In the genomic region with DNA sequence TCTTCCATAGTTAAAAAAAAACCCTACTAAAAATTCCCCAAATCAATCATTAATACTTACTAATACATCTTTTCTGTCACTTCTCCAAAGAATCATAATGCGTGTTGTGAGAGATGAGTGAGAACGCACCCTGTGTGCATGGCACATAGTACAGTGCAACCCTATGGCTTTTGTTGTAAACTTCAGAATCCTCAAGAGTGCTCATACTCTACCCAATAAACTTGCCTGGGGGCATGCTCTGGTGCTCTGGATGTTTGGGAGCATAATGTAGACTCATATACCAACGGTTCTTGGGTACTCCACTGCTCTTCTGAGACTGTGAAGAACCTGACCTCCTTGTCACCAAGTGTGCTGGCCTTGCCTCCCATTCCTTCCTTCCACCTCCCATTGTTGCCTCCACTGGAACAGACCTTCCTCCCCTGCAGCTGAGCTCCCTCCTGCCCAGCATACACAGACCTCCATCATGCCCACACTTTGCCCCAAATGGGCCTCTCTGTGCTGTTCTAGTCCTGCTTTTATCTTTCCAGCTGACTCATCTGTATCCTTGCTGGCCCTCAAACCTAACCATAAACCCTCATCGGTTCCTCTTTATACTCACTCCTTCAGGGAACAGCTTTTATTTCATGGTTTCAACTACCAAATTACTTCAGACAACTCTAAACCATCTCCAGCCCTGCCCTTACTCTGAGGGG, we compare ENCODE assay signal across 15 cellular contexts. TPM values are rescaled to one million over a fixed set of nuclear protein-coding genes. Genes with fewer than 3 reads are reported as not detected.
DNase-seq lines count a peak whose midpoint lies in the region; ATAC-seq and TF ChIP-seq lines count a peak whose summit lies in the region.
"Had no signal": no experiment of that assay in that cellular context is flagged by ENCODE, and none has a peak within 500 bp of the region (broad histone marks: within the 10 kb centered on the region; RNA-seq: fewer than 3 reads in every experiment).

No MANE protein-coding gene starts in this region.

- intact Hi-C loops in thyroid gland (cut with DNase I) = no loop called here

- 94 to 95% methylated on average over 4 of the region's 4 CpGs for WGBS in GM23248 (ENCODE audit: low coverage in 1 of 2, low lambda C conversion rate in 2 of 2, missing lambda C conversion rate in 2 of 2), 2 experiments
- WGBS in gastroesophageal sphincter (ENCODE audit: low coverage in 1 of 2), 2 donors = 93 to 98% methylated on average over 4 of the region's 4 CpGs
- 86 to 91% methylated on average over 4 of the region's 4 CpGs for WGBS in thyroid gland, 2 donors

- peak overlapping the region in 3 of 4 donors; percentile 26 to 62 (median 45) for H3K4me3 Mint-ChIP-seq in CD4-positive, CD25-positive, alpha-beta regulatory T cell
- H3K4me3 Mint-ChIP-seq: mesothelial cell of epicardium had no signal

- no peak for TF ChIP-seq EP300 in gastroesophageal sphincter (IDR thresholded peaks at IDR 0.05)

- peaks cover 0 to 6% (median 0%) of the 10 kb centered on the region in 7 donors for H3K9me3 Mint-ChIP-seq in CD4-positive, CD25-positive, alpha-beta regulatory T cell
- H3K9me3 Mint-ChIP-seq: mesothelial cell of epicardium had no signal

- no peak for TF ChIP-seq CTCF in OCI-LY3 (IDR thresholded peaks at IDR 0.05; ENCODE audit: low read depth, low read length)
- TF ChIP-seq CTCF in gastroesophageal sphincter (IDR thresholded peaks at IDR 0.05) = no peak
- TF ChIP-seq CTCF in thyroid gland (IDR thresholded peaks at IDR 0.05) = no peak

- in situ Hi-C loops in GM23248 (cut with MboI) = no loop called here

- H3K27me3 Mint-ChIP-seq in CD4-positive, CD25-positive, alpha-beta regulatory T cell = no peaks in the 10 kb centered on the region

- H2AFZ ChIP-seq in GM23248 (no peak overlapping the region), OCI-LY3 (ENCODE audit: low read depth, low read length) (no peak overlapping the region)

- no peak overlapping the region for H3K9ac ChIP-seq in GM23248
- H3K9ac ChIP-seq in OCI-LY3 (ENCODE audit: low read length) = no peak overlapping the region

- no peak for DNase-seq in CD4-positive, CD25-positive, alpha-beta regulatory T cell
- DNase-seq in GM23248 = peak; percentile 16
- no peak for DNase-seq in DMS153 (lab: John Stamatoyannopoulos, UW)
- no peak for DNase-seq in NCI-H524 (lab: John Stamatoyannopoulos, UW)
- no peak for DNase-seq in thyroid gland
- DNase-seq in occipital lobe (lab: John Stamatoyannopoulos, UW) = no peak
- DNase-seq: activated T-cell treated with anti-CD3 and anti-CD28 coated beads, Interleukin-2, amount 50 U/mL, for 48 hours; GF-D8; NCI-H2171 treated with DMSO at 0.1 percent for 48 hours; retina; trophoblast cell had no signal

- peaks cover 49 to 71% (median 55%) of the 10 kb centered on the region in 4 donors for H3K4me1 Mint-ChIP-seq in CD4-positive, CD25-positive, alpha-beta regulatory T cell

- peaks cover 49% of the 10 kb centered on the region for H3K36me3 Mint-ChIP-seq in CD4-positive, CD25-positive, alpha-beta regulatory T cell

- TF ChIP-seq POLR2A in gastroesophageal sphincter (IDR thresholded peaks at IDR 0.05) = no peak
- no peak for TF ChIP-seq POLR2A in thyroid gland (IDR thresholded peaks at IDR 0.05)

- H3K9me3 ChIP-seq in CD4-positive, CD25-positive, alpha-beta regulatory T cell (ENCODE audit: control insufficient read depth in 2 of 2, low read length in 2 of 2) = no peaks in the 10 kb centered on the region
- H3K9me3 ChIP-seq in GM23248 (ENCODE audit: low read depth) (no peaks in the 10 kb centered on the region), OCI-LY3 (ENCODE audit: insufficient read depth, low read length) (no peaks in the 10 kb centered on the region), gastroesophageal sphincter (no peaks in the 10 kb centered on the region), thyroid gland (no peaks in the 10 kb centered on the region)

- peaks cover 49% of the 10 kb centered on the region for H3K79me2 ChIP-seq in GM23248 (ENCODE audit: insufficient read depth)
- H3K79me2 ChIP-seq in OCI-LY3 (ENCODE audit: low read length) = no peaks in the 10 kb centered on the region

- peak overlapping the region; percentile 16 for H3K4me3 ChIP-seq in CD4-positive, CD25-positive, alpha-beta regulatory T cell (ENCODE audit: low read depth, low read length)
- H3K4me3 ChIP-seq in GM23248 (no peak overlapping the region), OCI-LY3 (ENCODE audit: low read length) (0 out of 2 replicates have a peak overlapping the region, but pooled peaks have one; percentile 21), gastroesophageal sphincter (no peak overlapping the region), thyroid gland (replicated peaks in 1 of 3) (no peak overlapping the region)

- no peaks in the 10 kb centered on the region for H4K20me1 ChIP-seq in GM23248 (ENCODE audit: insufficient read depth)
- 0 out of 2 replicates have a peak, but pooled peaks cover 11% of the 10 kb centered on the region for H4K20me1 ChIP-seq in OCI-LY3 (ENCODE audit: insufficient read depth, low read length)

- H3K36me3 ChIP-seq in CD4-positive, CD25-positive, alpha-beta regulatory T cell (ENCODE audit: control insufficient read depth, insufficient read depth, low read length) = peaks cover 37% of the 10 kb centered on the region
- peaks cover 30% of the 10 kb centered on the region for H3K36me3 ChIP-seq in GM23248 (ENCODE audit: low read depth)
- H3K36me3 ChIP-seq in OCI-LY3 (replicated peaks; ENCODE audit: low read depth, low read length) = peaks cover 8% of the 10 kb centered on the region
- peaks cover 3 to 40% of the 10 kb centered on the region in 2 donors for H3K36me3 ChIP-seq in gastroesophageal sphincter
- H3K36me3 ChIP-seq in thyroid gland = no peaks in the 10 kb centered on the region

- peak overlapping the region; percentile 82 to 97 (median 84) for H3K27ac Mint-ChIP-seq in CD4-positive, CD25-positive, alpha-beta regulatory T cell
- H3K27ac Mint-ChIP-seq: mesothelial cell of epicardium had no signal

- H3K9me2 ChIP-seq in GM23248 (ENCODE audit: insufficient read depth) = no peaks in the 10 kb centered on the region

- H3K4me2 ChIP-seq in GM23248 (ENCODE audit: unreplicated experiment) = no peak overlapping the region
- peak overlapping the region; percentile 54 for H3K4me2 ChIP-seq in OCI-LY3 (ENCODE audit: low read length)

- peaks cover 38% of the 10 kb centered on the region for H3F3A ChIP-seq in GM23248 (ENCODE audit: insufficient read depth)

- H3K27ac ChIP-seq in CD4-positive, CD25-positive, alpha-beta regulatory T cell (ENCODE audit: insufficient read depth, low read length, poor library complexity, severe bottlenecking) = no peak overlapping the region
- H3K27ac ChIP-seq in GM23248 (no peak overlapping the region), OCI-LY3 (ENCODE audit: low read length) (no peak overlapping the region), gastroesophageal sphincter (peak overlapping the region; percentile 74 to 87 (median 82)), thyroid gland (no peak overlapping the region)

- ATAC-seq in CD4-positive, CD25-positive, alpha-beta regulatory T cell (ENCODE audit: low read depth in 2 of 2) = no peak
- no peak for ATAC-seq in gastroesophageal sphincter

- H3K4me1 ChIP-seq in CD4-positive, CD25-positive, alpha-beta regulatory T cell (ENCODE audit: control insufficient read depth, insufficient read depth, low read length, poor library complexity, severe bottlenecking) = peaks cover 44% of the 10 kb centered on the region
- peaks cover 32% of the 10 kb centered on the region for H3K4me1 ChIP-seq in GM23248 (ENCODE audit: insufficient read depth)
- peaks cover 15% of the 10 kb centered on the region for H3K4me1 ChIP-seq in OCI-LY3 (ENCODE audit: low read length)
- peaks cover 4 to 48% (median 12%) of the 10 kb centered on the region in 3 donors for H3K4me1 ChIP-seq in gastroesophageal sphincter
- no peaks in the 10 kb centered on the region for H3K4me1 ChIP-seq in thyroid gland

- H3K27me3 ChIP-seq in CD4-positive, CD25-positive, alpha-beta regulatory T cell (ENCODE audit: control insufficient read depth, insufficient read depth, low read length) = no peaks in the 10 kb centered on the region
- no peaks in the 10 kb centered on the region for H3K27me3 ChIP-seq in GM23248 (replicated peaks; ENCODE audit: insufficient read depth)
- no peaks in the 10 kb centered on the region for H3K27me3 ChIP-seq in OCI-LY3 (ENCODE audit: low read depth, low read length)
- H3K27me3 ChIP-seq in gastroesophageal sphincter = no peaks in the 10 kb centered on the region
- H3K27me3 ChIP-seq in thyroid gland = no peaks in the 10 kb centered on the region

RNA-seq across cellular contexts. Expression of a gene that starts 8.9 kb away (rescaled TPM):
- total RNA-seq in CD4-positive, CD25-positive, alpha-beta regulatory T cell = 23.9 TPM
- polyA plus RNA-seq in CD4-positive, CD25-positive, alpha-beta regulatory T cell = 10 to 100 TPM; 29.0 to 56.8 (median 39.2) TPM
- 14.9 and 16.5 TPM in 2 replicates for total RNA-seq in GM23248 (2014; rRNA removed; shearing (Covaris generic))
- 14.3 and 18.1 TPM in 2 replicates for polyA plus RNA-seq in GM23248 (2016; fragmentation: Nextera tagmentation; extraction: Ambion mirVana)
- total RNA-seq in gastroesophageal sphincter = 10 to 100 TPM; 26.1 to 30.4 (median 27.9) TPM
- 10 to 100 TPM; 20.1 to 22.9 (median 21.1) TPM for total RNA-seq in thyroid gland
- 8.9 TPM for total RNA-seq in occipital lobe

RNA-seq across cellular contexts. Expression of a gene that starts 57.4 kb away (rescaled TPM):
- 0.07 TPM for total RNA-seq in CD4-positive, CD25-positive, alpha-beta regulatory T cell
- polyA plus RNA-seq in CD4-positive, CD25-positive, alpha-beta regulatory T cell = under 1 TPM; 0.02 to 0.14 (median 0.11) TPM
- 8.6 and 11.5 TPM in 2 replicates for total RNA-seq in GM23248 (2014; rRNA removed; shearing (Covaris generic))
- 2.5 and 4.9 TPM in 2 replicates for polyA plus RNA-seq in GM23248 (2016; fragmentation: Nextera tagmentation; extraction: Ambion mirVana)
- 10 to 100 TPM; 22.9 to 96.2 (median 41.4) TPM for total RNA-seq in gastroesophageal sphincter
- total RNA-seq in thyroid gland = 1 to 10 TPM; 2.0 to 4.2 (median 2.5) TPM
- total RNA-seq in occipital lobe = 21.4 TPM
- total RNA-seq: bronchial epithelial cell had no signal

Comparison
In these comparisons a context has a peak if more than half of its experiments do, and no peak if none do; other contexts are left out.
1. H3K27ac ChIP-seq: peak in gastroesophageal sphincter (4 of 4); none in CD4-positive, CD25-positive, alpha-beta regulatory T cell (single experiment), GM23248 (single experiment), OCI-LY3 (single experiment) and thyroid gland (0 of 3).
2. H3K4me3 ChIP-seq: peak in CD4-positive, CD25-positive, alpha-beta regulatory T cell (single experiment) and OCI-LY3 (single experiment); none in GM23248 (single experiment), gastroesophageal sphincter (0 of 2) and thyroid gland (0 of 3).